ENCODE assay signal across 17 cellular contexts in genomic region chr6:150354754-150355571, GRCh38. TPM values are rescaled to one million over a fixed set of nuclear protein-coding genes. Genes with fewer than 3 reads are reported as not detected.
"Had no signal": no experiment of that assay in that cellular context is flagged by ENCODE, and none has a peak within 500 bp of the region (broad histone marks: within the 10 kb centered on the region; RNA-seq: fewer than 3 reads in every experiment).

No MANE protein-coding gene starts in this region.

- H3K9me3 ChIP-seq: left ventricle myocardium inferior, spleen, transverse colon had no signal

- H3K4me3 ChIP-seq: left ventricle myocardium inferior, spleen, transverse colon had no signal

- H3K9me3 Mint-ChIP-seq: activated T-helper 1 cell treated with anti-CD3 and anti-CD28 coated beads, Interleukin-12 subunit alpha, Interleukin-12 subunit beta, Interleukin-2, Interleukin-4 antibody, amounts not matched to agents 30 ng/mL and 10 ng/mL and 1 ng/mL, durations not matched to agents 14 hours and 24 hours and 36 hours; central memory CD8-positive, alpha-beta T cell; dendritic cell treated with granulocyte-macrophage colony-stimulating factor and Interleukin-4, amounts not matched to agents 40 ng/mL and 50 ng/mL, for 4 days; stimulated activated memory B cell treated with anti-CD40 and anti-IgM and Interleukin-4, amounts not matched to agents 10 μg/mL and 1 μg/mL and 100 μg/mL, for 72 hours had no signal

- H3K4me1 Mint-ChIP-seq: activated CD4-positive, alpha-beta T cell treated with anti-CD3 and anti-CD28 coated beads for 36 hours; central memory CD8-positive, alpha-beta T cell; stimulated activated memory B cell treated with anti-CD40 and anti-IgM and Interleukin-4, amounts not matched to agents 10 μg/mL and 1 μg/mL and 100 μg/mL, for 72 hours had no signal

- ATAC-seq: activated CD4-positive, alpha-beta T cell treated with anti-CD3 and anti-CD28 coated beads for 36 hours; activated CD8-positive, alpha-beta T cell treated with anti-CD3 and anti-CD28 coated beads, Interleukin-2, amount 10 ng/mL, durations not matched to agents 7 days and 5 days; right cardiac atrium; stimulated activated memory B cell treated with anti-CD40 and anti-IgM and Interleukin-4, amounts not matched to agents 10 μg/mL and 1 μg/mL and 100 μg/mL, for 72 hours had no signal

- DNase-seq: activated CD4-positive, alpha-beta T cell treated with anti-CD3 and anti-CD28 coated beads for 36 hours; activated CD8-positive, alpha-beta T cell treated with anti-CD3 and anti-CD28 coated beads, Interleukin-2, amount 10 ng/mL, durations not matched to agents 7 days and 5 days; activated naive CD4-positive, alpha-beta T cell treated with Interleukin-2 at 50 U/mL for 16 hours; erythroblast; foreskin fibroblast; left ventricle myocardium inferior; posterior cingulate gyrus; right cardiac atrium; spleen; stimulated activated CD4-positive, alpha-beta T cell treated with anti-CD3 and anti-CD28 coated beads, Interleukin-1b, Interleukin-23, amount 100 ng/mL, for 48 hours; transverse colon had no signal

- H3K4me3 Mint-ChIP-seq: activated CD4-positive, alpha-beta T cell treated with anti-CD3 and anti-CD28 coated beads for 36 hours; activated CD8-positive, alpha-beta T cell treated with anti-CD3 and anti-CD28 coated beads, Interleukin-2, amount 10 ng/mL, durations not matched to agents 7 days and 5 days; activated T-helper 1 cell treated with anti-CD3 and anti-CD28 coated beads, Interleukin-12 subunit alpha, Interleukin-12 subunit beta, Interleukin-2, Interleukin-4 antibody, amounts not matched to agents 30 ng/mL and 10 ng/mL and 1 ng/mL, durations not matched to agents 14 hours and 24 hours and 36 hours; central memory CD8-positive, alpha-beta T cell; dendritic cell treated with granulocyte-macrophage colony-stimulating factor and Interleukin-4, amounts not matched to agents 40 ng/mL and 50 ng/mL, for 4 days; stimulated activated memory B cell treated with anti-CD40 and anti-IgM and Interleukin-4, amounts not matched to agents 10 μg/mL and 1 μg/mL and 100 μg/mL, for 72 hours had no signal

- H3K27me3 ChIP-seq: spleen, transverse colon had no signal

- H3K27ac ChIP-seq: left ventricle myocardium inferior, spleen, transverse colon, VCaP had no signal

- H3K27ac Mint-ChIP-seq: activated CD4-positive, alpha-beta T cell treated with anti-CD3 and anti-CD28 coated beads for 36 hours; activated CD8-positive, alpha-beta T cell treated with anti-CD3 and anti-CD28 coated beads, Interleukin-2, amount 10 ng/mL, durations not matched to agents 7 days and 5 days; activated T-helper 1 cell treated with anti-CD3 and anti-CD28 coated beads, Interleukin-12 subunit alpha, Interleukin-12 subunit beta, Interleukin-2, Interleukin-4 antibody, amounts not matched to agents 30 ng/mL and 10 ng/mL and 1 ng/mL, durations not matched to agents 14 hours and 24 hours and 36 hours; dendritic cell treated with granulocyte-macrophage colony-stimulating factor and Interleukin-4, amounts not matched to agents 40 ng/mL and 50 ng/mL, for 4 days; stimulated activated memory B cell treated with anti-CD40 and anti-IgM and Interleukin-4, amounts not matched to agents 10 μg/mL and 1 μg/mL and 100 μg/mL, for 72 hours had no signal

- H3K27me3 Mint-ChIP-seq: dendritic cell treated with granulocyte-macrophage colony-stimulating factor and Interleukin-4, amounts not matched to agents 40 ng/mL and 50 ng/mL, for 4 days had no signal

- H3K36me3 ChIP-seq: left ventricle myocardium inferior, spleen, transverse colon had no signal

- H3K4me1 ChIP-seq: left ventricle myocardium inferior, spleen, transverse colon had no signal

- H3K36me3 Mint-ChIP-seq: stimulated activated memory B cell treated with anti-CD40 and anti-IgM and Interleukin-4, amounts not matched to agents 10 μg/mL and 1 μg/mL and 100 μg/mL, for 72 hours had no signal

RNA-seq across cellular contexts. Expression of gene IYD, which starts 13.8 kb away (rescaled TPM):
- total RNA-seq: activated CD4-positive, alpha-beta T cell treated with anti-CD3 and anti-CD28 coated beads for 36 hours; activated CD8-positive, alpha-beta T cell treated with anti-CD3 and anti-CD28 coated beads, Interleukin-2, amount 10 ng/mL, durations not matched to agents 7 days and 5 days; activated T-helper 1 cell treated with anti-CD3 and anti-CD28 coated beads, Interleukin-12 subunit alpha, Interleukin-12 subunit beta, Interleukin-2, Interleukin-4 antibody, amounts not matched to agents 30 ng/mL and 10 ng/mL and 1 ng/mL, durations not matched to agents 14 hours and 24 hours and 36 hours; left ventricle myocardium inferior; right cardiac atrium; SK-MEL-5; spleen had no signal
